In the genomic region with DNA sequence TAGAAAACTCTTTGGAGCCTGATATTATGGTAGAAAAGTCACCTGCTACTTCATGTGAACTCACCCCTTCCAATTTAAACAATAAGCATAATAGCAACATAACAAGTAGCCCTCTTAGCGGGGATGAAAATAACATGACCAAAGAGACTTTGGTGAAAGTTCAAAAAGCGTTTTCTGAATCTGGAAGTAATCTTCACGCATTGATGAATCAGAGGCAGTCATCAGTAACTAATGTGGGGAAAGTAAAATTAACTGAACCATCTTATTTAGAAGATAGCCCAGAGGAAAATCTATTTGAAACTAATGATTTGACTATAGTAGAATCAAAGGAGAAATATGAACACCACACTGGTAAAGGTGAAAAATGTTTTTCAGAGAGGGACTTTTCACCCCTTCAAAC, we compare ENCODE assay signal across 21 cellular contexts.
"Had no signal": no experiment of that assay in that cellular context is flagged by ENCODE, and none has a peak within 500 bp of the region (broad histone marks: within the 10 kb centered on the region; RNA-seq: fewer than 3 reads in every experiment).

No MANE protein-coding gene starts in this region.

- H3K4me1 Mint-ChIP-seq: activated CD4-positive, alpha-beta memory T cell treated with anti-CD3 and anti-CD28 coated beads, Interleukin-2, amount 10 ng/mL, durations not matched to agents 7 days and 5 days; activated CD8-positive, alpha-beta memory T cell treated with anti-CD3 and anti-CD28 coated beads, Interleukin-2, amount 10 ng/mL, durations not matched to agents 7 days and 5 days; activated T-helper 17 cell treated with anti-CD3 and anti-CD28 coated beads, Interleukin-2, amount 50 U/mL, for 72 hours; central memory CD8-positive, alpha-beta T cell had no signal

- H3K36me3 ChIP-seq: lower lobe of right lung, tibial nerve had no signal

- H2AFZ ChIP-seq: hepatocyte had no signal

- H3K27ac ChIP-seq: coronary artery, hepatocyte, lower lobe of right lung, tibial nerve had no signal

- H3K27me3 ChIP-seq: hepatocyte had no signal

- H3K9me3 Mint-ChIP-seq: activated CD4-positive, alpha-beta memory T cell treated with anti-CD3 and anti-CD28 coated beads, Interleukin-2, amount 10 ng/mL, durations not matched to agents 7 days and 5 days; activated naive CD4-positive, alpha-beta T cell treated with anti-CD3 and anti-CD28 coated beads for 36 hours; activated T-helper 17 cell treated with anti-CD3 and anti-CD28 coated beads, Interleukin-2, amount 50 U/mL, for 72 hours; central memory CD8-positive, alpha-beta T cell; nephron; stimulated activated naive CD8-positive, alpha-beta T cell treated with anti-CD3 and anti-CD28 coated beads, Interleukin-15, Interleukin-2, amounts not matched to agents 100 ng/mL and 50 ng/mL, for 24 hours had no signal

- H3K27ac Mint-ChIP-seq: activated CD4-positive, alpha-beta memory T cell treated with anti-CD3 and anti-CD28 coated beads, Interleukin-2, amount 10 ng/mL, durations not matched to agents 7 days and 5 days; activated CD8-positive, alpha-beta memory T cell treated with anti-CD3 and anti-CD28 coated beads, Interleukin-2, amount 10 ng/mL, durations not matched to agents 7 days and 5 days; activated naive CD4-positive, alpha-beta T cell treated with anti-CD3 and anti-CD28 coated beads for 36 hours; activated T-helper 17 cell treated with anti-CD3 and anti-CD28 coated beads, Interleukin-2, amount 50 U/mL, for 72 hours; nephron; stimulated activated naive CD8-positive, alpha-beta T cell treated with anti-CD3 and anti-CD28 coated beads, Interleukin-15, Interleukin-2, amounts not matched to agents 100 ng/mL and 50 ng/mL, for 24 hours had no signal

- H3K9me3 ChIP-seq: lower lobe of right lung, tibial nerve had no signal

- H3K4me3 ChIP-seq: coronary artery, hepatocyte, lower lobe of right lung, tibial nerve had no signal

- H3K4me2 ChIP-seq: hepatocyte had no signal

- DNase-seq: activated CD4-positive, alpha-beta memory T cell treated with anti-CD3 and anti-CD28 coated beads, Interleukin-2, amount 10 ng/mL, durations not matched to agents 7 days and 5 days; activated CD4-positive, alpha-beta T cell treated with anti-CD3 and anti-CD28 coated beads for 48 hours; activated CD4-positive, CD25-positive, alpha-beta regulatory T cell; activated CD8-positive, alpha-beta memory T cell treated with anti-CD3 and anti-CD28 coated beads, Interleukin-2, amount 10 ng/mL, durations not matched to agents 7 days and 5 days; activated naive CD4-positive, alpha-beta T cell treated with anti-CD3 and anti-CD28 coated beads for 36 hours; activated T-cell treated with anti-CD3 and anti-CD28 coated beads, Interleukin-2, amount 50 U/mL, for 1 hour; effector CD4-positive, alpha-beta T cell; left colon; lower lobe of right lung; midbrain; nucleus accumbens; posterior cingulate gyrus; stimulated activated CD4-positive, alpha-beta T cell treated with anti-CD3 and anti-CD28 coated beads, Interleukin-12 subunit alpha, Interleukin-12 subunit beta, amount 100 ng/mL, for 4 hours; stimulated activated CD4-positive, alpha-beta T cell treated with anti-CD3 and anti-CD28 coated beads, Interleukin-1b, Interleukin-23, amount 100 ng/mL, for 48 hours had no signal

- H3K79me2 ChIP-seq: hepatocyte had no signal

- H3K4me1 ChIP-seq: lower lobe of right lung had no signal

- H3K27me3 Mint-ChIP-seq: activated CD4-positive, alpha-beta memory T cell treated with anti-CD3 and anti-CD28 coated beads, Interleukin-2, amount 10 ng/mL, durations not matched to agents 7 days and 5 days; activated CD8-positive, alpha-beta memory T cell treated with anti-CD3 and anti-CD28 coated beads, Interleukin-2, amount 10 ng/mL, durations not matched to agents 7 days and 5 days; activated T-helper 17 cell treated with anti-CD3 and anti-CD28 coated beads, Interleukin-2, amount 50 U/mL, for 72 hours; central memory CD8-positive, alpha-beta T cell; stimulated activated naive CD8-positive, alpha-beta T cell treated with anti-CD3 and anti-CD28 coated beads, Interleukin-15, Interleukin-2, amounts not matched to agents 100 ng/mL and 50 ng/mL, for 24 hours had no signal

- ATAC-seq: activated CD8-positive, alpha-beta memory T cell treated with anti-CD3 and anti-CD28 coated beads, Interleukin-2, amount 10 ng/mL, durations not matched to agents 7 days and 5 days; activated T-helper 17 cell treated with anti-CD3 and anti-CD28 coated beads, Interleukin-2, amount 50 U/mL, for 72 hours; left colon; lower lobe of right lung had no signal

- H3K4me3 Mint-ChIP-seq: activated CD4-positive, alpha-beta memory T cell treated with anti-CD3 and anti-CD28 coated beads, Interleukin-2, amount 10 ng/mL, durations not matched to agents 7 days and 5 days; activated CD8-positive, alpha-beta memory T cell treated with anti-CD3 and anti-CD28 coated beads, Interleukin-2, amount 10 ng/mL, durations not matched to agents 7 days and 5 days; activated naive CD4-positive, alpha-beta T cell treated with anti-CD3 and anti-CD28 coated beads for 36 hours; activated T-helper 17 cell treated with anti-CD3 and anti-CD28 coated beads, Interleukin-2, amount 50 U/mL, for 72 hours; central memory CD8-positive, alpha-beta T cell; nephron; stimulated activated naive CD8-positive, alpha-beta T cell treated with anti-CD3 and anti-CD28 coated beads, Interleukin-15, Interleukin-2, amounts not matched to agents 100 ng/mL and 50 ng/mL, for 24 hours had no signal
